20 cellular contexts compared by ENCODE assay signal in genomic region chr5:38167562-38167996, GRCh38.
DNase-seq lines count a peak whose midpoint lies in the region; ATAC-seq and TF ChIP-seq lines count a peak whose summit lies in the region.
"Had no signal": no experiment of that assay in that cellular context is flagged by ENCODE, and none has a peak within 500 bp of the region (broad histone marks: within the 10 kb centered on the region; RNA-seq: fewer than 3 reads in every experiment).

No MANE protein-coding gene starts in this region.

- peaks cover 29% of the 10 kb centered on the region for H3K27me3 ChIP-seq in iPS-20b (ENCODE audit: insufficient read depth, low read length)
- H3K27me3 ChIP-seq in gastrocnemius medialis = no peaks in the 10 kb centered on the region
- H3K27me3 ChIP-seq: hepatocyte, sigmoid colon had no signal

- in situ Hi-C loops in gastrocnemius medialis (cut with MboI; ENCODE audit: low sequenced_read_pairs in 4 of 4) = no loop called here

- TF ChIP-seq POLR2A in gastrocnemius medialis (IDR thresholded peaks at IDR 0.05) = peak; percentile 9 to 64

- H3K9me3 ChIP-seq in iPS-20b (ENCODE audit: insufficient read depth, low read depth, low read length) (no peaks in the 10 kb centered on the region), gastrocnemius medialis (no peaks in the 10 kb centered on the region)
- H3K9me3 ChIP-seq: HAP-1, sigmoid colon had no signal

- intact Hi-C loops in gastrocnemius medialis (cut with DNase I; ENCODE audit: low total_unique reads) = loop anchor here (1.0 to 10.0 kb wide), 9 partner anchors 20 to 1513 kb away; partner anchors contain the start of gene NIPBL

- H3K36me3 ChIP-seq in iPS-20b (ENCODE audit: insufficient read depth, low read depth, low read length) (no peaks in the 10 kb centered on the region), gastrocnemius medialis (no peaks in the 10 kb centered on the region)
- H3K36me3 ChIP-seq: HAP-1, sigmoid colon had no signal

- ATAC-seq in gastrocnemius medialis (peak; percentile 50 to 63), omental fat pad (ENCODE audit: low FRiP score) (no peak)
- ATAC-seq: activated naive CD8-positive, alpha-beta T cell treated with anti-CD3 and anti-CD28 coated beads, Interleukin-2, amount 50 U/mL, for 24 hours; stimulated activated effector memory CD8-positive, alpha-beta T cell treated with anti-CD3 and anti-CD28 coated beads, Interleukin-12 subunit alpha, Interleukin-12 subunit beta, amount 100 ng/mL, for 72 hours had no signal

- H3K4me3 ChIP-seq in LNCaP clone FGC (ENCODE audit: low read depth, low read length) = no peak overlapping the region
- H3K4me3 ChIP-seq in iPS-20b (ENCODE audit: low read length) = peak overlapping the region; percentile 13; the same call in 1 of the 2 replicates
- peak overlapping the region; percentile 28 to 39 (median 37) for H3K4me3 ChIP-seq in gastrocnemius medialis
- H3K4me3 ChIP-seq: HAP-1, hepatocyte, sigmoid colon had no signal

- H3K4me1 ChIP-seq in iPS-20b (ENCODE audit: insufficient read depth, low read length) (peaks cover 14% of the 10 kb centered on the region; the same call in 1 of the 2 replicates), gastrocnemius medialis (peaks cover 45 to 46% of the 10 kb centered on the region in 2 donors)
- H3K4me1 ChIP-seq: HAP-1 had no signal

- peak overlapping the region; percentile 77 for H3K27ac ChIP-seq in VCaP
- no peak overlapping the region for H3K27ac ChIP-seq in iPS-20b (ENCODE audit: low read length)
- peak overlapping the region; percentile 84 to 89 (median 87) for H3K27ac ChIP-seq in gastrocnemius medialis
- H3K27ac ChIP-seq: hepatocyte, KMS-11, sigmoid colon had no signal

- no peak overlapping the region for H3K9ac ChIP-seq in iPS-20b (ENCODE audit: low read depth, low read length)
- H3K9ac ChIP-seq: KMS-11 had no signal

- TF ChIP-seq CTCF in LNCaP clone FGC (IDR thresholded peaks at IDR 0.05; ENCODE audit: control insufficient read depth, extremely low read depth, insufficient read depth) (no peak), VCaP (conservative IDR thresholded peaks at IDR 0.05) (no peak), gastrocnemius medialis (IDR thresholded peaks at IDR 0.05 in 4 of 5, conservative IDR thresholded peaks at IDR 0.05 in 1 of 5) (no peak), omental fat pad (IDR thresholded peaks at IDR 0.05) (no peak)

- DNase-seq in LNCaP clone FGC (ENCODE audit: low read depth) = peak; percentile 87
- peak; percentile 90 to 91 for DNase-seq in gastrocnemius medialis
- no peak for DNase-seq in omental fat pad (ENCODE audit: low spot score)
- DNase-seq in NOMO-1 (lab: John Stamatoyannopoulos, UW; ENCODE audit: unreplicated experiment in 2 of 2) = no peak
- DNase-seq in OCI-M1 (lab: John Stamatoyannopoulos, UW) = no peak
- DNase-seq: activated CD4-positive, alpha-beta memory T cell treated with anti-CD3 and anti-CD28 coated beads for 36 hours; activated naive CD8-positive, alpha-beta T cell treated with anti-CD3 and anti-CD28 coated beads, Interleukin-2, amount 50 U/mL, for 24 hours; CD8-positive, alpha-beta memory T cell; DMS153; GF-D8; mammary epithelial cell; MV-4-11; NCI-H1930; sigmoid colon had no signal

Comparison
In these comparisons a context has a peak if more than half of its experiments do, and no peak if none do; other contexts are left out.
1. DNase-seq: peak in LNCaP clone FGC (single experiment) and gastrocnemius medialis (2 of 2); none in omental fat pad (single experiment), NOMO-1 (0 of 2) and OCI-M1 (single experiment).